Comparison of ENCODE assay signal across 9 cellular contexts in the genomic region with DNA sequence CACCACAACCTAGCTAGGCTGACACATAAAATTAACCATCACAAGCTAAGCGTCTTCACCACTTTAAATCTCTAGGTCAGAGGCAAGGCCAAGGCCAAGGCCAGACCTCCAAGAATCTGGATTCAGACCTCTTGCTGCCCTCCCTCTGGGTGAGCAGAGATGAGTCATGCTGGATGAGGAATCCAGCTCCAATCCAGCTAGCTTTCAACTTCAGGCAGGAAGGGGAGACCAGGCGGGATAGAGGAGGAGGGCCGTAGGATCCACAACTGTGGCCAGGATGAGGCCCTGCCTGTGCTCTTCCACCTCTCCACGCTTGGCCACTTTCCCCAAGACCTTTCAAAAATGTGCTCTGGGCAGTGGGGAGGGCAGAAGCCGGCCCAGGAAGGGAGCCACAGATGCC. TPM values are rescaled to one million over a fixed set of nuclear protein-coding genes. Genes with fewer than 3 reads are reported as not detected.
DNase-seq lines count a peak whose midpoint lies in the region; TF ChIP-seq lines count a peak whose summit lies in the region.
"Had no signal": no experiment of that assay in that cellular context is flagged by ENCODE, and none has a peak within 500 bp of the region (broad histone marks: within the 10 kb centered on the region; RNA-seq: fewer than 3 reads in every experiment).

No MANE protein-coding gene starts in this region.

- DNase-seq in HFFc6 (peak; percentile 77), islet precursor cell (peak; percentile 96), stromal cell of bone marrow (ENCODE audit: low read depth) (peak; percentile 86), NCI-H1436 (lab: John Stamatoyannopoulos, UW) (no peak), GM10266 (ENCODE audit: extremely low spot score) (no peak), COLO668 (lab: John Stamatoyannopoulos, UW; ENCODE audit: unreplicated experiment) (no peak)
- DNase-seq in activated naive CD4-positive, alpha-beta T cell treated with anti-CD3 and anti-CD28 coated beads for 36 hours, result no peak
- DNase-seq: stimulated activated CD4-positive, alpha-beta T cell treated with anti-CD3 and anti-CD28 coated beads, Interleukin-4, amount 100 ng/mL, for 24 hours had no signal

- H3K27me3 Mint-ChIP-seq in HFFc6 (ENCODE audit: insufficient read depth), result no peaks in the 10 kb centered on the region; the same call in 1 of the 2 replicates
- H3K27me3 Mint-ChIP-seq in brain, result no peaks in the 10 kb centered on the region
- H3K27me3 Mint-ChIP-seq in activated naive CD4-positive, alpha-beta T cell treated with anti-CD3 and anti-CD28 coated beads for 36 hours (ENCODE audit: low read depth), result no peaks in the 10 kb centered on the region

- H3K9me3 Mint-ChIP-seq in HFFc6, result no peaks in the 10 kb centered on the region
- H3K9me3 Mint-ChIP-seq in brain, result no peaks in the 10 kb centered on the region
- no peaks in the 10 kb centered on the region for H3K9me3 Mint-ChIP-seq in activated naive CD4-positive, alpha-beta T cell treated with anti-CD3 and anti-CD28 coated beads for 36 hours

- H3K4me1 Mint-ChIP-seq in HFFc6 (ENCODE audit: low read depth) (peaks cover 32% of the 10 kb centered on the region), brain (peaks cover 30% of the 10 kb centered on the region)
- H3K4me1 Mint-ChIP-seq in activated naive CD4-positive, alpha-beta T cell treated with anti-CD3 and anti-CD28 coated beads for 36 hours (ENCODE audit: low read depth), result no peaks in the 10 kb centered on the region

- H3K4me3 Mint-ChIP-seq in HFFc6 (no peak overlapping the region), brain (peak overlapping the region in 1 of 5 experiments; percentile 29)
- H3K4me3 Mint-ChIP-seq in activated naive CD4-positive, alpha-beta T cell treated with anti-CD3 and anti-CD28 coated beads for 36 hours, result no peak overlapping the region

- intact Hi-C loops in activated naive CD4-positive, alpha-beta T cell treated with anti-CD3 and anti-CD28 coated beads for 36 hours (cut with micrococcal nuclease), result no loop called here

- CTCF ChIA-PET in activated naive CD4-positive, alpha-beta T cell treated with anti-CD3 and anti-CD28 coated beads for 36 hours (lab: Charles Lee), result interaction anchor here (0.6 to 1.0 kb wide), 2 partner anchors 45 to 1092 kb away, joined by 3 read pairs; no protein-coding TSS in a partner anchor

- H3K36me3 Mint-ChIP-seq in HFFc6 (ENCODE audit: low read depth) (no peaks in the 10 kb centered on the region), brain (peaks cover 9% of the 10 kb centered on the region)
- H3K36me3 Mint-ChIP-seq in activated naive CD4-positive, alpha-beta T cell treated with anti-CD3 and anti-CD28 coated beads for 36 hours (ENCODE audit: low read depth), result no peaks in the 10 kb centered on the region

- TF ChIP-seq CTCF in HFFc6 (IDR thresholded peaks at IDR 0.05) (no peak), brain (conservative IDR thresholded peaks at IDR 0.05) (no peak), GM10266 (IDR thresholded peaks at IDR 0.05; ENCODE audit: control insufficient read depth, insufficient read depth, low read depth, missing control alignments) (no peak)

- H3K27ac Mint-ChIP-seq in HFFc6, result peak overlapping the region; percentile 91
- peak overlapping the region in 3 of 5 experiments; percentile 58 to 85 (median 71) for H3K27ac Mint-ChIP-seq in brain
- H3K27ac Mint-ChIP-seq in activated naive CD4-positive, alpha-beta T cell treated with anti-CD3 and anti-CD28 coated beads for 36 hours, result no peak overlapping the region

RNA-seq across cellular contexts. Expression of a gene that starts 14.7 kb away (rescaled TPM):
- under 1 TPM; 0.14 to 0.57 (median 0.27) TPM for total RNA-seq in HFFc6 (2021; fragmentation: NEBNext Ultra II Directional; extraction: Animal tissue kit (Norgen Biotek cat#: 25700))
- 38.0 TPM for polyA plus RNA-seq in brain (ENCODE audit: insufficient read depth, low read depth, low replicate concordance)
- under 1 TPM; 0.69 to 0.79 TPM for total RNA-seq in activated naive CD4-positive, alpha-beta T cell treated with anti-CD3 and anti-CD28 coated beads for 36 hours

Comparison
In these comparisons a context has a peak if more than half of its experiments do, and no peak if none do; other contexts are left out.
1. DNase-seq: peak in HFFc6 (single experiment), islet precursor cell (single experiment) and stromal cell of bone marrow (single experiment); none in activated naive CD4-positive, alpha-beta T cell treated with anti-CD3 and anti-CD28 coated beads for 36 hours (single experiment), NCI-H1436 (single experiment), GM10266 (single experiment) and COLO668 (single experiment).